ENCODE assay signal across 23 cellular contexts in genomic region chr13:110784748-110785147, GRCh38.
DNase-seq lines count a peak whose midpoint lies in the region; ATAC-seq, FAIRE-seq and TF ChIP-seq lines count a peak whose summit lies in the region.
"Had no signal": no experiment of that assay in that cellular context is flagged by ENCODE, and none has a peak within 500 bp of the region (broad histone marks: within the 10 kb centered on the region; RNA-seq: fewer than 3 reads in every experiment).

No MANE protein-coding gene starts in this region.

- no peaks in the 10 kb centered on the region for H3K79me2 ChIP-seq in GM12878 (ENCODE audit: control insufficient read depth, insufficient read depth, low read length)

- in situ Hi-C loops in GM12878 (cut with MboI): no loop called here

- H3K27ac ChIP-seq in GM12878 (ENCODE audit: control insufficient read depth, insufficient read depth) (no peak overlapping the region), small intestine (ENCODE audit: low read depth in 1 of 2, low read length in 1 of 2) (no peak overlapping the region)
- H3K27ac ChIP-seq in CD4-positive, alpha-beta T cell (ENCODE audit: low read depth, low read length): no peak overlapping the region
- H3K27ac ChIP-seq: BLaER1 had no signal

- H3K27me3 ChIP-seq in GM12878 (replicated peaks in 1 of 2; ENCODE audit: control insufficient read depth in 2 of 2, insufficient read depth in 2 of 2, low read length in 1 of 2) (no peaks in the 10 kb centered on the region), small intestine (ENCODE audit: control insufficient read depth in 2 of 2, insufficient read depth in 2 of 2, low read length in 2 of 2) (peaks cover 0 to 4% of the 10 kb centered on the region in 2 donors)
- peaks cover 5% of the 10 kb centered on the region for H3K27me3 ChIP-seq in CD4-positive, alpha-beta T cell (ENCODE audit: control insufficient read depth, insufficient read depth, low read length)
- H3K27me3 ChIP-seq: BLaER1 had no signal

- H3K4me1 ChIP-seq in GM12878 (ENCODE audit: control insufficient read depth, insufficient read depth, low read length) (no peaks in the 10 kb centered on the region), small intestine (ENCODE audit: control insufficient read depth in 2 of 2, insufficient read depth in 1 of 2, low read depth in 1 of 2, low read length in 1 of 2) (no peaks in the 10 kb centered on the region)
- H3K4me1 ChIP-seq: BLaER1 had no signal

- H3K9ac ChIP-seq in GM12878 (ENCODE audit: control insufficient read depth, insufficient read depth, low read length): no peak overlapping the region
- H3K9ac ChIP-seq: BLaER1 had no signal

- no peak for TF ChIP-seq POLR2A in GM12878 (IDR thresholded peaks at IDR 0.05; ENCODE audit: low read depth, low read length)

- CTCF ChIA-PET in GM12878 (lab: Yijun Ruan, JAX): no interaction called here
- CTCF ChIA-PET in CD4-positive, alpha-beta T cell (lab: Charles Lee): no interaction called here

- no peak for TF ChIP-seq RAD21 in GM12878 (IDR thresholded peaks at IDR 0.05; ENCODE audit: insufficient read depth, low read depth, low read length)

- H3K4me3 ChIP-seq in GM12878 (no peak overlapping the region), small intestine (ENCODE audit: low read depth in 1 of 2, low read length in 2 of 2) (no peak overlapping the region)
- H3K4me3 ChIP-seq: BLaER1 had no signal

- POLR2A ChIA-PET in GM12878 (lab: Charles Lee): no interaction called here
- POLR2A ChIA-PET in CD4-positive, alpha-beta T cell (lab: Charles Lee): no interaction called here

- no peak for DNase-seq in activated T-cell treated with anti-CD3 and anti-CD28 coated beads, Interleukin-2, amount 50 U/mL, for 72 hours
- no peak for DNase-seq in activated T-cell treated with anti-CD3 and anti-CD28 coated beads, Interleukin-2, amount 50 U/mL, for 48 hours
- DNase-seq in GM12878 (ENCODE audit: low read depth, low spot score) (no peak), kidney tubule cell (ENCODE audit: low spot score) (peak; percentile 2), small intestine (no peak), occipital lobe (lab: John Stamatoyannopoulos, UW) (no peak)
- DNase-seq in CD4-positive, alpha-beta T cell: no peak
- DNase-seq: 8988T; Calu3; CD8-positive, alpha-beta T cell; DMS79 treated with DMSO at 0.1 percent for 48 hours; GF-D8; GOT3; H7; HFFc6 had no signal

- TF ChIP-seq CTCF in GM12878 (IDR thresholded peaks at IDR 0.05 in 2 of 3, conservative IDR thresholded peaks at IDR 0.05 in 1 of 3; ENCODE audit: control insufficient read depth in 2 of 3, extremely low read depth in 1 of 3, insufficient read depth in 1 of 3, low read depth in 3 of 3, low read length in 3 of 3): no peak
- TF ChIP-seq CTCF in CD4-positive, alpha-beta T cell (IDR thresholded peaks at IDR 0.05): no peak

- BruUV-seq in GM12878 (replicated peaks; lab: Mats Ljungman, UMichigan): no TSS peak

- H3K36me3 Mint-ChIP-seq in activated T-cell treated with anti-CD3 and anti-CD28 coated beads, Interleukin-2, amount 50 U/mL, for 72 hours (ENCODE audit: insufficient read depth in 2 of 2): peaks cover 6% of the 10 kb centered on the region in 2 donors
- no peaks in the 10 kb centered on the region for H3K36me3 Mint-ChIP-seq in CD4-positive, alpha-beta T cell (ENCODE audit: low read depth)
- H3K36me3 Mint-ChIP-seq: CD14-positive monocyte; CD8-positive, alpha-beta T cell; IgD-negative memory B cell had no signal

- H3K4me3 Mint-ChIP-seq in activated T-cell treated with anti-CD3 and anti-CD28 coated beads, Interleukin-2, amount 50 U/mL, for 72 hours: no peak overlapping the region
- no peak overlapping the region for H3K4me3 Mint-ChIP-seq in CD4-positive, alpha-beta T cell
- H3K4me3 Mint-ChIP-seq: CD14-positive monocyte; CD8-positive, alpha-beta T cell; HFFc6; IgD-negative memory B cell had no signal

- H4K20me1 ChIP-seq in GM12878 (ENCODE audit: control insufficient read depth, insufficient read depth): no peaks in the 10 kb centered on the region
- H4K20me1 ChIP-seq: BLaER1 had no signal

- H3K36me3 ChIP-seq in GM12878 (ENCODE audit: control insufficient read depth in 2 of 2, insufficient read depth in 2 of 2, low read length in 1 of 2) (no peaks in the 10 kb centered on the region), small intestine (ENCODE audit: control insufficient read depth in 2 of 2, insufficient read depth in 2 of 2, low read length in 2 of 2) (no peaks in the 10 kb centered on the region)

- H3K4me2 ChIP-seq in GM12878 (ENCODE audit: control insufficient read depth, insufficient read depth): no peak overlapping the region
- H3K4me2 ChIP-seq: BLaER1 had no signal

- WGBS in GM12878 (ENCODE audit: insufficient coverage, insufficient replicate concordance, low lambda C conversion rate, missing lambda C conversion rate): 0% methylated on average over 2 of the region's 2 CpGs
- WGBS in small intestine, 3 donors: 68 to 84% (median 74%) methylated on average over 2 of the region's 2 CpGs

- peaks cover 8 to 10% of the 10 kb centered on the region in 2 donors for H3K9me3 Mint-ChIP-seq in activated T-cell treated with anti-CD3 and anti-CD28 coated beads, Interleukin-2, amount 50 U/mL, for 72 hours
- H3K9me3 Mint-ChIP-seq in CD4-positive, alpha-beta T cell: peaks cover 10% of the 10 kb centered on the region

- no peak for TF ChIP-seq EP300 in GM12878 (IDR thresholded peaks at IDR 0.05; ENCODE audit: borderline replicate concordance in 1 of 2, control insufficient read depth in 1 of 2, low read depth in 2 of 2, low read length in 2 of 2)

- H2AFZ ChIP-seq in GM12878 (ENCODE audit: control insufficient read depth, low read depth, low read length): no peak overlapping the region

- H3K9me3 ChIP-seq in GM12878 (replicated peaks; ENCODE audit: control insufficient read depth, insufficient read depth, low read length) (no peaks in the 10 kb centered on the region; the same call in 2 of the 3 replicates), small intestine (ENCODE audit: control insufficient read depth, low read depth) (no peaks in the 10 kb centered on the region)
- no peaks in the 10 kb centered on the region for H3K9me3 ChIP-seq in CD4-positive, alpha-beta T cell (ENCODE audit: control insufficient read depth, low read length)

- ATAC-seq in activated T-cell treated with anti-CD3 and anti-CD28 coated beads, Interleukin-2, amount 50 U/mL, for 72 hours (replicated peaks in 1 of 2): peak; percentile 13 to 78
- peak; percentile 55 for ATAC-seq in GM12878
- no peak for ATAC-seq in CD4-positive, alpha-beta T cell (ENCODE audit: poor library complexity)
- ATAC-seq: CD8-positive, alpha-beta T cell; HCT116; HepG2 had no signal

- SMC1A ChIA-PET in GM12878 (lab: Charles Lee; ENCODE audit: uncharacterized antibody, unreplicated experiment): interaction anchor here (1.0 kb wide), 1 partner anchor 56 kb away, joined by 4 read pairs; no protein-coding TSS in a partner anchor

- peaks cover 13% of the 10 kb centered on the region for H3K27me3 Mint-ChIP-seq in activated T-cell treated with anti-CD3 and anti-CD28 coated beads, Interleukin-2, amount 50 U/mL, for 72 hours (ENCODE audit: low read depth)
- peaks cover 45% of the 10 kb centered on the region for H3K27me3 Mint-ChIP-seq in CD4-positive, alpha-beta T cell

- RAD21 ChIA-PET in GM12878 (lab: Charles Lee; ENCODE audit: unreplicated experiment): no interaction called here

- no peak for FAIRE-seq in GM12878 (lab: Jason Lieb, UNC)
- no peak for FAIRE-seq in small intestine (lab: Jason Lieb, UNC)
- FAIRE-seq: GM12892, GM18507, HepG2, HTR-8/SVneo had no signal

- intact Hi-C loops in GM12878 (cut with micrococcal nuclease; ENCODE audit: unreplicated experiment): no loop called here
- intact Hi-C loops in CD4-positive, alpha-beta T cell (cut with DNase I, micrococcal nuclease): no loop called here

- H3K27ac Mint-ChIP-seq in activated T-cell treated with anti-CD3 and anti-CD28 coated beads, Interleukin-2, amount 50 U/mL, for 72 hours: no peak overlapping the region
- H3K27ac Mint-ChIP-seq in CD4-positive, alpha-beta T cell: no peak overlapping the region
- H3K27ac Mint-ChIP-seq: CD14-positive monocyte; CD8-positive, alpha-beta T cell; HFFc6; IgD-negative memory B cell had no signal

- H3K4me1 Mint-ChIP-seq in activated T-cell treated with anti-CD3 and anti-CD28 coated beads, Interleukin-2, amount 50 U/mL, for 72 hours (ENCODE audit: low read depth): no peaks in the 10 kb centered on the region
- no peaks in the 10 kb centered on the region for H3K4me1 Mint-ChIP-seq in CD4-positive, alpha-beta T cell (ENCODE audit: low read depth)
- H3K4me1 Mint-ChIP-seq: CD14-positive monocyte, IgD-negative memory B cell had no signal

TF ChIP-seq in GM12878, 131 proteins besides CTCF, POLR2A, EP300 and RAD21:
- TF ChIP-seq IRF4 (IDR thresholded peaks at IDR 0.05; ENCODE audit: low read depth, low read length) (no peak), JUNB (IDR thresholded peaks at IDR 0.05) (0 out of 2 replicates have a peak, but pooled peaks have one; percentile 33), KAT2A (conservative IDR thresholded peaks at IDR 0.05; ENCODE audit: control insufficient read depth, low read depth, low read length) (no peak)
